Comparison of ENCODE assay signal across 19 cellular contexts in the genomic region with DNA sequence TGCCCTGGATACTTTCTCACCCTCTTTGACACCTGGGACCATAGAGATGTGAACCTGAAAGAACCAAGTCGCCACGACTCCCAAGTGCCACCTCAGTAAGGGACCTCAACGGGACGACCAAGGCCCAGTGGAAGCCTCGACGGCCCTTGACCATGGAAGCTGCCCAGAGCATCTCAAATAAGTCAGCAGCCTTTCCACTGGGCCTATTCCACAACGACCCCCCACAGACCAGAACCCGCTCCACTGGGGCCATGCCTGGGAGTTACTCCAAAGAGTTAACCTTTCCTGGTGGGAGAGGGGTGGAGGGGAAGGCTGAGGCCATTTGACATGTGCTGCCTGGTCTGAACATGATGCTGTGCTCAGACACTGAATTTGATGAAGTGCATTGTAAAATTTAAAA.
A peak's percentile ranks its signal among the peaks of the same experiment; 100 is the strongest.
DNase-seq lines count a peak whose midpoint lies in the region; ATAC-seq, FAIRE-seq and TF ChIP-seq lines count a peak whose summit lies in the region.
"Had no signal": no experiment of that assay in that cellular context is flagged by ENCODE, and none has a peak within 500 bp of the region (broad histone marks: within the 10 kb centered on the region; RNA-seq: fewer than 3 reads in every experiment).

No MANE protein-coding gene starts in this region.

- H3K14ac ChIP-seq in H1 (ENCODE audit: insufficient read length) (no peak overlapping the region), mesenchymal stem cell (ENCODE audit: low read length in 2 of 2) (no peak overlapping the region)

- H3K4ac ChIP-seq in H1 (replicated peaks; ENCODE audit: insufficient read length, low read depth, low read length) (no peak overlapping the region), mesenchymal stem cell (ENCODE audit: low read depth in 1 of 2, low read length in 2 of 2) (no peak overlapping the region)

- no peaks in the 10 kb centered on the region for H3K79me1 ChIP-seq in H1 (ENCODE audit: low read depth, low read length)
- H3K79me1 ChIP-seq in mesenchymal stem cell (replicated peaks; ENCODE audit: low read length, poor library complexity, severe bottlenecking): peaks cover 6% of the 10 kb centered on the region

- H3K9ac ChIP-seq in H1 (replicated peaks in 1 of 4; ENCODE audit: extremely low read depth in 1 of 4, low read depth in 3 of 4, low read length in 3 of 4) (no peak overlapping the region), mesenchymal stem cell (ENCODE audit: low read length) (no peak overlapping the region)
- H3K9ac ChIP-seq: neural progenitor cell, SK-N-SH had no signal

- H3K4me2 ChIP-seq in H1 (ENCODE audit: insufficient read depth in 1 of 2, low read depth in 2 of 2, low read length in 2 of 2): no peak overlapping the region
- H3K4me2 ChIP-seq in mesenchymal stem cell (ENCODE audit: low read length, poor library complexity, severe bottlenecking): no peak overlapping the region
- H3K4me2 ChIP-seq: SK-N-SH had no signal

- H2AFZ ChIP-seq in H1 (ENCODE audit: low read length): no peak overlapping the region
- H2AFZ ChIP-seq in mesenchymal stem cell (ENCODE audit: low read depth, low read length): no peak overlapping the region

- no peaks in the 10 kb centered on the region for H3K27me3 Mint-ChIP-seq in activated T-cell treated with anti-CD3 and anti-CD28 coated beads, Interleukin-2, amount 50 U/mL, for 24 hours

- H2BK120ac ChIP-seq in H1 (replicated peaks; ENCODE audit: low read depth, low read length): no peak overlapping the region
- H2BK120ac ChIP-seq in mesenchymal stem cell (ENCODE audit: low read depth, low read length): no peak overlapping the region

- H2BK5ac ChIP-seq in H1 (ENCODE audit: low read depth, low read length) (no peak overlapping the region), mesenchymal stem cell (ENCODE audit: low read depth, low read length, poor library complexity, severe bottlenecking) (no peak overlapping the region)

- peak overlapping the region; percentile 77 for H3K4me3 Mint-ChIP-seq in activated T-cell treated with anti-CD3 and anti-CD28 coated beads, Interleukin-2, amount 50 U/mL, for 24 hours

- TF ChIP-seq POLR2A in H1 (IDR thresholded peaks at IDR 0.05; ENCODE audit: control extremely low read depth in 1 of 2, low read depth in 2 of 2, low read length in 2 of 2): no peak
- no peak for TF ChIP-seq POLR2A in spleen (IDR thresholded peaks at IDR 0.05)

- H3K27ac Mint-ChIP-seq in activated T-cell treated with anti-CD3 and anti-CD28 coated beads, Interleukin-2, amount 50 U/mL, for 24 hours: peak overlapping the region; percentile 91

- peaks cover 39% of the 10 kb centered on the region for H3K4me1 Mint-ChIP-seq in activated T-cell treated with anti-CD3 and anti-CD28 coated beads, Interleukin-2, amount 50 U/mL, for 24 hours (ENCODE audit: low read depth)

- H3K56ac ChIP-seq in H1 (replicated peaks; ENCODE audit: insufficient read length, low read depth, low read length): no peak overlapping the region

- no peak for DNase-seq in activated T-cell treated with anti-CD3 and anti-CD28 coated beads, Interleukin-2, amount 50 U/mL, for 24 hours
- DNase-seq in activated T-cell treated with anti-CD3 and anti-CD28 coated beads, Interleukin-2, amount 50 U/mL, for 48 hours: no peak
- DNase-seq in H1 (ENCODE audit: low read depth in 1 of 2, low spot score in 2 of 2): no peak
- DNase-seq in spleen: no peak
- DNase-seq in HuH-7 (ENCODE audit: low spot score): no peak
- DNase-seq in mesenchymal stem cell: no peak
- DNase-seq: ACHN, foreskin melanocyte, GF-D8, HCEC 1CT, lower lobe of right lung, MM.1S, NCI-H526 treated with DMSO at 0.1 percent for 48 hours, SK-N-SH, upper lobe of left lung had no signal

- POLR2A ChIA-PET in H1 (lab: Charles Lee; ENCODE audit: partially characterized antibody): no interaction called here

- ATAC-seq in GM18517 (IDR thresholded peaks at IDR 0.05; ENCODE audit: unreplicated experiment): no peak

- H3K27ac ChIP-seq in KOPT-K1 (ENCODE audit: low read depth, low read length, poor library complexity, severe bottlenecking) (peak overlapping the region; percentile 48), H1 (ENCODE audit: low read depth, low read length) (no peak overlapping the region), spleen (peak overlapping the region in 5 of 8 donors; percentile 0 to 54 (median 46)), mesenchymal stem cell (ENCODE audit: low read length, poor library complexity, severe bottlenecking) (no peak overlapping the region)
- H3K27ac ChIP-seq: lower lobe of right lung, neural progenitor cell, upper lobe of left lung had no signal

- no peak for TF ChIP-seq RAD21 in H1 (IDR thresholded peaks at IDR 0.05 in 1 of 2, conservative IDR thresholded peaks at IDR 0.05 in 1 of 2; ENCODE audit: low read depth in 2 of 2, low read length in 2 of 2)

- no peak for TF ChIP-seq EP300 in H1 (IDR thresholded peaks at IDR 0.05; ENCODE audit: borderline replicate concordance in 1 of 2, low read depth in 2 of 2, low read length in 2 of 2)

- H2BK20ac ChIP-seq in H1 (ENCODE audit: low read length): no peak overlapping the region

- intact Hi-C loops in spleen (cut with DNase I; ENCODE audit: low total_unique reads): no loop called here

- H3K4me1 ChIP-seq in H1 (replicated peaks in 1 of 4; ENCODE audit: control insufficient read depth in 3 of 4, insufficient read depth in 4 of 4, low read length in 3 of 4) (peaks cover 6 to 17% (median 13%) of the 10 kb centered on the region in 4 experiments), spleen (peaks cover 0 to 42% (median 9%) of the 10 kb centered on the region in 6 donors), mesenchymal stem cell (ENCODE audit: control insufficient read depth, insufficient read depth, low read depth, low read length) (peaks cover 24% of the 10 kb centered on the region)
- H3K4me1 ChIP-seq: lower lobe of right lung had no signal

- TF ChIP-seq CTCF in H1 (IDR thresholded peaks at IDR 0.05; ENCODE audit: control extremely low read depth in 1 of 3, insufficient read depth in 1 of 3, low read depth in 1 of 3, low read length in 3 of 3) (no peak), spleen (IDR thresholded peaks at IDR 0.05 in 8 of 11, conservative IDR thresholded peaks at IDR 0.05 in 3 of 11) (no peak)

- H3K4me3 ChIP-seq in H1 (ENCODE audit: extremely low read depth in 1 of 4, insufficient read depth in 2 of 4, low read depth in 3 of 4, low read length in 4 of 4): no peak overlapping the region
- H3K4me3 ChIP-seq in spleen: peak overlapping the region in 1 of 8 donors; percentile 41
- H3K4me3 ChIP-seq in mesenchymal stem cell (ENCODE audit: insufficient read depth in 1 of 2, low read depth in 1 of 2, low read length in 2 of 2): no peak overlapping the region
- H3K4me3 ChIP-seq: lower lobe of right lung, neural progenitor cell, upper lobe of left lung had no signal

- H3K36me3 Mint-ChIP-seq in activated T-cell treated with anti-CD3 and anti-CD28 coated beads, Interleukin-2, amount 50 U/mL, for 24 hours (ENCODE audit: low read depth): no peaks in the 10 kb centered on the region
- H3K36me3 Mint-ChIP-seq: neural progenitor cell had no signal

- H3K18ac ChIP-seq in H1 (ENCODE audit: extremely low read depth, low read length) (no peak overlapping the region), mesenchymal stem cell (ENCODE audit: low read depth in 1 of 2, low read length in 2 of 2) (no peak overlapping the region)

- H2BK12ac ChIP-seq in H1 (ENCODE audit: low read depth, low read length) (0 out of 2 replicates have a peak overlapping the region, but pooled peaks have one; percentile 9), mesenchymal stem cell (ENCODE audit: low read length in 2 of 2) (no peak overlapping the region)

- H3K79me2 ChIP-seq in H1 (ENCODE audit: control insufficient read depth in 1 of 2, insufficient read depth in 2 of 2, low read length in 2 of 2): no peaks in the 10 kb centered on the region

- H4K5ac ChIP-seq in H1 (ENCODE audit: insufficient read length, low read depth, low read length): no peak overlapping the region

- no peak overlapping the region for H4K8ac ChIP-seq in H1 (ENCODE audit: extremely low read depth, insufficient read depth, low read length)
- H4K8ac ChIP-seq in mesenchymal stem cell (ENCODE audit: low read length): no peak overlapping the region

- no peaks in the 10 kb centered on the region for H3K36me3 ChIP-seq in KOPT-K1 (ENCODE audit: insufficient read depth, low read length)
- H3K36me3 ChIP-seq in H1 (ENCODE audit: control insufficient read depth in 2 of 4, insufficient read depth in 4 of 4, low read length in 3 of 4): no peaks in the 10 kb centered on the region
- H3K36me3 ChIP-seq in spleen: no peaks in the 10 kb centered on the region
- peaks cover 0 to 4% of the 10 kb centered on the region in 2 experiments for H3K36me3 ChIP-seq in mesenchymal stem cell (ENCODE audit: control insufficient read depth in 1 of 2, insufficient read depth in 2 of 2, low read depth in 1 of 2, low read length in 2 of 2)
- H3K36me3 ChIP-seq: lower lobe of right lung, neural progenitor cell, upper lobe of left lung had no signal

- H3K23me2 ChIP-seq in H1 (ENCODE audit: low read depth, low read length): no peaks in the 10 kb centered on the region

- no peaks in the 10 kb centered on the region for H3K9me3 Mint-ChIP-seq in activated T-cell treated with anti-CD3 and anti-CD28 coated beads, Interleukin-2, amount 50 U/mL, for 24 hours
- H3K9me3 Mint-ChIP-seq: neural progenitor cell had no signal

- H3K23ac ChIP-seq in H1 (ENCODE audit: insufficient read length) (no peak overlapping the region), mesenchymal stem cell (ENCODE audit: low read length in 2 of 2) (no peak overlapping the region)

- H3K27me3 ChIP-seq in H1 (replicated peaks in 1 of 4; ENCODE audit: control insufficient read depth in 3 of 4, extremely low read depth in 1 of 4, insufficient read depth in 3 of 4, low read length in 3 of 4) (no peaks in the 10 kb centered on the region), spleen (replicated peaks in 1 of 7) (no peaks in the 10 kb centered on the region), mesenchymal stem cell (ENCODE audit: control insufficient read depth in 1 of 2, insufficient read depth in 1 of 2, low read length in 2 of 2) (no peaks in the 10 kb centered on the region)
- H3K27me3 ChIP-seq: neural progenitor cell, upper lobe of left lung had no signal

- H2BK15ac ChIP-seq in H1 (ENCODE audit: low read length) (no peak overlapping the region), mesenchymal stem cell (ENCODE audit: low read depth, poor library complexity, severe bottlenecking) (no peak overlapping the region)

- H3K9me3 ChIP-seq in KOPT-K1 (ENCODE audit: insufficient read depth, low read length, poor library complexity, severe bottlenecking) (no peaks in the 10 kb centered on the region), H1 (ENCODE audit: insufficient read depth in 2 of 2, low read depth in 1 of 2, low read length in 1 of 2) (no peaks in the 10 kb centered on the region), spleen (no peaks in the 10 kb centered on the region), mesenchymal stem cell (ENCODE audit: control insufficient read depth, low read length) (no peaks in the 10 kb centered on the region)
- H3K9me3 ChIP-seq: lower lobe of right lung, SK-N-SH, upper lobe of left lung had no signal

- CTCF ChIA-PET in H1 (lab: Charles Lee; ENCODE audit: partially characterized antibody): interaction anchor here (1.0 to 1.7 kb wide), 3 partner anchors 11 to 87 kb away, joined by 3 to 5 read pairs (median 4); no protein-coding TSS in a partner anchor

- no peaks in the 10 kb centered on the region for H4K20me1 ChIP-seq in H1 (replicated peaks in 1 of 2; ENCODE audit: control insufficient read depth in 1 of 2, insufficient read depth in 2 of 2, low read length in 2 of 2)

- WGBS in H1 (ENCODE audit: extremely low coverage in 1 of 2, insufficient coverage in 1 of 2, insufficient read length in 1 of 2, insufficient replicate concordance in 2 of 2, low coverage in 1 of 2, low lambda C conversion rate in 2 of 2, missing lambda C conversion rate in 1 of 2), 2 experiments: 85% methylated on average over 8 of the region's 8 CpGs; no CpG with 5 or more reads in 1 of the 2 experiments
- 79 to 92% (median 87%) methylated on average over 4 to 8 of the region's 8 CpGs for WGBS in spleen, 5 donors
- 96% methylated on average over 6 of the region's 8 CpGs for WGBS in mesenchymal stem cell

- H2AK5ac ChIP-seq in H1 (ENCODE audit: low read depth, low read length): peak overlapping the region; percentile 49; the same call in 1 of the 2 replicates
- no peak overlapping the region for H2AK5ac ChIP-seq in mesenchymal stem cell (ENCODE audit: low read length, severe bottlenecking)

- H4K91ac ChIP-seq in H1 (replicated peaks; ENCODE audit: insufficient read length, low read length): no peak overlapping the region
- H4K91ac ChIP-seq in mesenchymal stem cell (ENCODE audit: low read length): no peak overlapping the region

- no peak for FAIRE-seq in H1 (lab: Jason Lieb, UNC)
- FAIRE-seq: endometrium had no signal

Comparison
In these comparisons a context has a peak if more than half of its experiments do, and no peak if none do; other contexts are left out.
1. H3K27ac ChIP-seq: peak in KOPT-K1 (single experiment) and spleen (5 of 8); none in H1 (single experiment) and mesenchymal stem cell (single experiment).